1 cellular context compared by ENCODE assay signal in the genomic region with DNA sequence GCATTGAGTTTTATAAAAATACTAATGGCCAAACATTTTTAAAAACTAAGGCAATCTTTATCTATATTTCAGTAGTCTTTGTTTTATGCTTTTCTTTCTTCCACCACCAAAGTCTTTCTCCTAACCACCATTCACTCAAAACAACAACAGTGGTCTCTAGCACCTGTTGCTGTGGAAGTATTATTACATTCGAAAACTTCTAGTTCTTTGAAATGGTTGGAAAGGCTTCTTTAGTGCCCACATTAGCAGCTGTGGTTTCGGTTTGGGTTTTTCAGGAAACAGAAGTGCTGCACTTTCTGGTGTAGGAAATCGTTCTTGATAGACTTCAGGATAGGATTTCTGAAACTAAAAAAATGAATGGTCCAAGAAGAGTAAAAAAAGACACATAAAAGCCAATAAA.
A peak's percentile ranks its signal among the peaks of the same experiment; 100 is the strongest.
TF ChIP-seq lines count a peak whose summit lies in the region.

No MANE protein-coding gene starts in this region.

TF ChIP-seq in GM12878, 131 proteins besides CTCF, POLR2A, EP300 and RAD21 (continued from another document and continues in another):
- TF ChIP-seq, protein P1, sequence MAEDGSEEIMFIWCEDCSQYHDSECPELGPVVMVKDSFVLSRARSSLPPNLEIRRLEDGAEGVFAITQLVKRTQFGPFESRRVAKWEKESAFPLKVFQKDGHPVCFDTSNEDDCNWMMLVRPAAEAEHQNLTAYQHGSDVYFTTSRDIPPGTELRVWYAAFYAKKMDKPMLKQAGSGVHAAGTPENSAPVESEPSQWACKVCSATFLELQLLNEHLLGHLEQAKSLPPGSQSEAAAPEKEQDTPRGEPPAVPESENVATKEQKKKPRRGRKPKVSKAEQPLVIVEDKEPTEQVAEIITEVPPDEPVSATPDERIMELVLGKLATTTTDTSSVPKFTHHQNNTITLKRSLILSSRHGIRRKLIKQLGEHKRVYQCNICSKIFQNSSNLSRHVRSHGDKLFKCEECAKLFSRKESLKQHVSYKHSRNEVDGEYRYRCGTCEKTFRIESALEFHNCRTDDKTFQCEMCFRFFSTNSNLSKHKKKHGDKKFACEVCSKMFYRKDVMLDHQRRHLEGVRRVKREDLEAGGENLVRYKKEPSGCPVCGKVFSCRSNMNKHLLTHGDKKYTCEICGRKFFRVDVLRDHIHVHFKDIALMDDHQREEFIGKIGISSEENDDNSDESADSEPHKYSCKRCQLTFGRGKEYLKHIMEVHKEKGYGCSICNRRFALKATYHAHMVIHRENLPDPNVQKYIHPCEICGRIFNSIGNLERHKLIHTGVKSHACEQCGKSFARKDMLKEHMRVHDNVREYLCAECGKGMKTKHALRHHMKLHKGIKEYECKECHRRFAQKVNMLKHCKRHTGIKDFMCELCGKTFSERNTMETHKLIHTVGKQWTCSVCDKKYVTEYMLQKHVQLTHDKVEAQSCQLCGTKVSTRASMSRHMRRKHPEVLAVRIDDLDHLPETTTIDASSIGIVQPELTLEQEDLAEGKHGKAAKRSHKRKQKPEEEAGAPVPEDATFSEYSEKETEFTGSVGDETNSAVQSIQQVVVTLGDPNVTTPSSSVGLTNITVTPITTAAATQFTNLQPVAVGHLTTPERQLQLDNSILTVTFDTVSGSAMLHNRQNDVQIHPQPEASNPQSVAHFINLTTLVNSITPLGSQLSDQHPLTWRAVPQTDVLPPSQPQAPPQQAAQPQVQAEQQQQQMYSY (CRISPR knock-in tag; IDR thresholded peaks at IDR 0.05): no peak
- TF ChIP-seq, protein P2, sequence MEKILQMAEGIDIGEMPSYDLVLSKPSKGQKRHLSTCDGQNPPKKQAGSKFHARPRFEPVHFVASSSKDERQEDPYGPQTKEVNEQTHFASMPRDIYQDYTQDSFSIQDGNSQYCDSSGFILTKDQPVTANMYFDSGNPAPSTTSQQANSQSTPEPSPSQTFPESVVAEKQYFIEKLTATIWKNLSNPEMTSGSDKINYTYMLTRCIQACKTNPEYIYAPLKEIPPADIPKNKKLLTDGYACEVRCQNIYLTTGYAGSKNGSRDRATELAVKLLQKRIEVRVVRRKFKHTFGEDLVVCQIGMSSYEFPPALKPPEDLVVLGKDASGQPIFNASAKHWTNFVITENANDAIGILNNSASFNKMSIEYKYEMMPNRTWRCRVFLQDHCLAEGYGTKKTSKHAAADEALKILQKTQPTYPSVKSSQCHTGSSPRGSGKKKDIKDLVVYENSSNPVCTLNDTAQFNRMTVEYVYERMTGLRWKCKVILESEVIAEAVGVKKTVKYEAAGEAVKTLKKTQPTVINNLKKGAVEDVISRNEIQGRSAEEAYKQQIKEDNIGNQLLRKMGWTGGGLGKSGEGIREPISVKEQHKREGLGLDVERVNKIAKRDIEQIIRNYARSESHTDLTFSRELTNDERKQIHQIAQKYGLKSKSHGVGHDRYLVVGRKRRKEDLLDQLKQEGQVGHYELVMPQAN (conservative IDR thresholded peaks at IDR 0.05): no peak
- TF ChIP-seq PAX5 (IDR thresholded peaks at IDR 0.05; ENCODE audit: borderline replicate concordance, low read depth, low read length) (peak; percentile 56; the same call in 1 of the 2 replicates), FOXM1 (IDR thresholded peaks at IDR 0.05; ENCODE audit: low read depth, low read length) (peak; percentile 83; the same call in 1 of the 2 replicates), CREB1 (IDR thresholded peaks at IDR 0.05; ENCODE audit: low read depth) (no peak), NRF1 (conservative IDR thresholded peaks at IDR 0.05; ENCODE audit: low read depth, low read length) (no peak), MTA2 (IDR thresholded peaks at IDR 0.05; ENCODE audit: low read depth) (peak; percentile 67; the same call in 1 of the 2 replicates), IRF4 (IDR thresholded peaks at IDR 0.05; ENCODE audit: low read depth, low read length) (0 out of 2 replicates have a peak, but pooled peaks have one; percentile 54), SMAD5 (IDR thresholded peaks at IDR 0.05; ENCODE audit: low read depth) (no peak), ASH2L (IDR thresholded peaks at IDR 0.05; ENCODE audit: borderline replicate concordance, low read depth) (no peak), PAX8 (IDR thresholded peaks at IDR 0.05) (no peak), ZNF622 (IDR thresholded peaks at IDR 0.05) (no peak), ETV6 (conservative IDR thresholded peaks at IDR 0.05 in 1 of 2, IDR thresholded peaks at IDR 0.05 in 1 of 2; ENCODE audit: borderline replicate concordance in 1 of 2, low read depth in 1 of 2) (peak in 1 of 2 experiments; percentile 74; a peak in 2 of 4 replicates), BCL3 (IDR thresholded peaks at IDR 0.05; ENCODE audit: borderline replicate concordance, insufficient read depth, low read depth, low read length, poor library complexity, severe bottlenecking) (no peak), SRF (IDR thresholded peaks at IDR 0.05; ENCODE audit: low read depth in 2 of 2, low read length in 2 of 2) (no peak), STAT3 (IDR thresholded peaks at IDR 0.05; ENCODE audit: low read depth, low read length) (0 out of 2 replicates have a peak, but pooled peaks have one; percentile 32), NR2F1 (conservative IDR thresholded peaks at IDR 0.05) (no peak), FOS (IDR thresholded peaks at IDR 0.05; ENCODE audit: borderline replicate concordance, extremely low read depth, insufficient read length) (no peak), ATF7 (IDR thresholded peaks at IDR 0.05; ENCODE audit: low read depth) (no peak), PML (IDR thresholded peaks at IDR 0.05; ENCODE audit: low read length) (no peak), EGR1 (IDR thresholded peaks at IDR 0.05; ENCODE audit: borderline replicate concordance in 1 of 2, low read depth in 2 of 2, low read length in 2 of 2) (no peak), MYB (IDR thresholded peaks at IDR 0.05; ENCODE audit: borderline replicate concordance, low read depth, low read length) (no peak), TBL1XR1 (IDR thresholded peaks at IDR 0.05; ENCODE audit: low read depth, low read length) (no peak), HDGF (IDR thresholded peaks at IDR 0.05) (no peak), RUNX3 (IDR thresholded peaks at IDR 0.05; ENCODE audit: low read length) (peak; percentile 98), CBX3 (IDR thresholded peaks at IDR 0.05; ENCODE audit: borderline replicate concordance, low read depth) (no peak), CEBPB (IDR thresholded peaks at IDR 0.05; ENCODE audit: borderline replicate concordance in 1 of 2, low read depth in 2 of 2, low read length in 2 of 2) (no peak), CHD1 (IDR thresholded peaks at IDR 0.05; ENCODE audit: low read depth, low read length) (no peak), POU2F2 (IDR thresholded peaks at IDR 0.05; ENCODE audit: borderline replicate concordance, low read depth, low read length) (0 out of 3 replicates have a peak, but pooled peaks have one; percentile 40), KAT2A (conservative IDR thresholded peaks at IDR 0.05; ENCODE audit: control insufficient read depth, low read depth, low read length) (no peak), JUNB (IDR thresholded peaks at IDR 0.05) (peak; percentile 47), MYC (IDR thresholded peaks at IDR 0.05; ENCODE audit: insufficient read depth, insufficient read length, insufficient replicate concordance, low read length, severe bottlenecking) (no peak), BACH1 (IDR thresholded peaks at IDR 0.05; ENCODE audit: borderline replicate concordance) (no peak), NBN (IDR thresholded peaks at IDR 0.05) (no peak), TCF12 (IDR thresholded peaks at IDR 0.05; ENCODE audit: low read depth, low read length) (peak; percentile 84), ZNF207 (IDR thresholded peaks at IDR 0.05; ENCODE audit: borderline replicate concordance) (no peak), TCF7 (IDR thresholded peaks at IDR 0.05; ENCODE audit: borderline replicate concordance) (peak; percentile 83; the same call in 1 of the 2 replicates), BCL11A (IDR thresholded peaks at IDR 0.05; ENCODE audit: low read depth, low read length) (0 out of 2 replicates have a peak, but pooled peaks have one; percentile 51), IKZF1 (conservative IDR thresholded peaks at IDR 0.05) (peak; percentile 63), SMARCA5 (IDR thresholded peaks at IDR 0.05) (no peak), RELB (IDR thresholded peaks at IDR 0.05; ENCODE audit: low read depth) (peak; percentile 52; the same call in 1 of the 2 replicates), SMAD1 (IDR thresholded peaks at IDR 0.05; ENCODE audit: low read depth, partially characterized antibody) (no peak), NFIC (IDR thresholded peaks at IDR 0.05; ENCODE audit: low read depth, low read length) (peak; percentile 90), MEF2B (IDR thresholded peaks at IDR 0.05; ENCODE audit: partially characterized antibody, poor library complexity, severe bottlenecking) (no peak), TARDBP (IDR thresholded peaks at IDR 0.05; ENCODE audit: borderline replicate concordance) (no peak), IKZF2 (IDR thresholded peaks at IDR 0.05) (peak; percentile 84 to 87), HDAC2 (IDR thresholded peaks at IDR 0.05) (no peak), YY1 (IDR thresholded peaks at IDR 0.05; ENCODE audit: low read depth, low read length) (no peak), HCFC1 (IDR thresholded peaks at IDR 0.05; ENCODE audit: low read length) (no peak)
- TF ChIP-seq, protein P3, sequence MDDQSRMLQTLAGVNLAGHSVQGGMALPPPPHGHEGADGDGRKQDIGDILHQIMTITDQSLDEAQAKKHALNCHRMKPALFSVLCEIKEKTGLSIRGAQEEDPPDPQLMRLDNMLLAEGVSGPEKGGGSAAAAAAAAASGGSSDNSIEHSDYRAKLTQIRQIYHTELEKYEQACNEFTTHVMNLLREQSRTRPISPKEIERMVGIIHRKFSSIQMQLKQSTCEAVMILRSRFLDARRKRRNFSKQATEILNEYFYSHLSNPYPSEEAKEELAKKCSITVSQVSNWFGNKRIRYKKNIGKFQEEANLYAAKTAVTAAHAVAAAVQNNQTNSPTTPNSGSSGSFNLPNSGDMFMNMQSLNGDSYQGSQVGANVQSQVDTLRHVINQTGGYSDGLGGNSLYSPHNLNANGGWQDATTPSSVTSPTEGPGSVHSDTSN (IDR thresholded peaks at IDR 0.05; ENCODE audit: insufficient replicate concordance, low read depth, low read length): no peak
- TF ChIP-seq, protein P4, sequence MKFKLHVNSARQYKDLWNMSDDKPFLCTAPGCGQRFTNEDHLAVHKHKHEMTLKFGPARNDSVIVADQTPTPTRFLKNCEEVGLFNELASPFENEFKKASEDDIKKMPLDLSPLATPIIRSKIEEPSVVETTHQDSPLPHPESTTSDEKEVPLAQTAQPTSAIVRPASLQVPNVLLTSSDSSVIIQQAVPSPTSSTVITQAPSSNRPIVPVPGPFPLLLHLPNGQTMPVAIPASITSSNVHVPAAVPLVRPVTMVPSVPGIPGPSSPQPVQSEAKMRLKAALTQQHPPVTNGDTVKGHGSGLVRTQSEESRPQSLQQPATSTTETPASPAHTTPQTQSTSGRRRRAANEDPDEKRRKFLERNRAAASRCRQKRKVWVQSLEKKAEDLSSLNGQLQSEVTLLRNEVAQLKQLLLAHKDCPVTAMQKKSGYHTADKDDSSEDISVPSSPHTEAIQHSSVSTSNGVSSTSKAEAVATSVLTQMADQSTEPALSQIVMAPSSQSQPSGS (IDR thresholded peaks at IDR 0.05; ENCODE audit: low read length): peak; percentile 73; the same call in 1 of the 2 replicates
- TF ChIP-seq, protein P5, sequence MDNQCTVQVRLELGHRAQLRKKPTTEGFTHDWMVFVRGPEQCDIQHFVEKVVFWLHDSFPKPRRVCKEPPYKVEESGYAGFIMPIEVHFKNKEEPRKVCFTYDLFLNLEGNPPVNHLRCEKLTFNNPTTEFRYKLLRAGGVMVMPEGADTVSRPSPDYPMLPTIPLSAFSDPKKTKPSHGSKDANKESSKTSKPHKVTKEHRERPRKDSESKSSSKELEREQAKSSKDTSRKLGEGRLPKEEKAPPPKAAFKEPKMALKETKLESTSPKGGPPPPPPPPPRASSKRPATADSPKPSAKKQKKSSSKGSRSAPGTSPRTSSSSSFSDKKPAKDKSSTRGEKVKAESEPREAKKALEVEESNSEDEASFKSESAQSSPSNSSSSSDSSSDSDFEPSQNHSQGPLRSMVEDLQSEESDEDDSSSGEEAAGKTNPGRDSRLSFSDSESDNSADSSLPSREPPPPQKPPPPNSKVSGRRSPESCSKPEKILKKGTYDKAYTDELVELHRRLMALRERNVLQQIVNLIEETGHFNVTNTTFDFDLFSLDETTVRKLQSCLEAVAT (IDR thresholded peaks at IDR 0.05): 0 out of 2 replicates have a peak, but pooled peaks have one; percentile 34
- TF ChIP-seq, protein P6, sequence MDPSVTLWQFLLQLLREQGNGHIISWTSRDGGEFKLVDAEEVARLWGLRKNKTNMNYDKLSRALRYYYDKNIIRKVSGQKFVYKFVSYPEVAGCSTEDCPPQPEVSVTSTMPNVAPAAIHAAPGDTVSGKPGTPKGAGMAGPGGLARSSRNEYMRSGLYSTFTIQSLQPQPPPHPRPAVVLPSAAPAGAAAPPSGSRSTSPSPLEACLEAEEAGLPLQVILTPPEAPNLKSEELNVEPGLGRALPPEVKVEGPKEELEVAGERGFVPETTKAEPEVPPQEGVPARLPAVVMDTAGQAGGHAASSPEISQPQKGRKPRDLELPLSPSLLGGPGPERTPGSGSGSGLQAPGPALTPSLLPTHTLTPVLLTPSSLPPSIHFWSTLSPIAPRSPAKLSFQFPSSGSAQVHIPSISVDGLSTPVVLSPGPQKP (IDR thresholded peaks at IDR 0.05; ENCODE audit: low read depth, low read length): no peak
